Comparison of ENCODE assay signal across 20 cellular contexts in the genomic region with DNA sequence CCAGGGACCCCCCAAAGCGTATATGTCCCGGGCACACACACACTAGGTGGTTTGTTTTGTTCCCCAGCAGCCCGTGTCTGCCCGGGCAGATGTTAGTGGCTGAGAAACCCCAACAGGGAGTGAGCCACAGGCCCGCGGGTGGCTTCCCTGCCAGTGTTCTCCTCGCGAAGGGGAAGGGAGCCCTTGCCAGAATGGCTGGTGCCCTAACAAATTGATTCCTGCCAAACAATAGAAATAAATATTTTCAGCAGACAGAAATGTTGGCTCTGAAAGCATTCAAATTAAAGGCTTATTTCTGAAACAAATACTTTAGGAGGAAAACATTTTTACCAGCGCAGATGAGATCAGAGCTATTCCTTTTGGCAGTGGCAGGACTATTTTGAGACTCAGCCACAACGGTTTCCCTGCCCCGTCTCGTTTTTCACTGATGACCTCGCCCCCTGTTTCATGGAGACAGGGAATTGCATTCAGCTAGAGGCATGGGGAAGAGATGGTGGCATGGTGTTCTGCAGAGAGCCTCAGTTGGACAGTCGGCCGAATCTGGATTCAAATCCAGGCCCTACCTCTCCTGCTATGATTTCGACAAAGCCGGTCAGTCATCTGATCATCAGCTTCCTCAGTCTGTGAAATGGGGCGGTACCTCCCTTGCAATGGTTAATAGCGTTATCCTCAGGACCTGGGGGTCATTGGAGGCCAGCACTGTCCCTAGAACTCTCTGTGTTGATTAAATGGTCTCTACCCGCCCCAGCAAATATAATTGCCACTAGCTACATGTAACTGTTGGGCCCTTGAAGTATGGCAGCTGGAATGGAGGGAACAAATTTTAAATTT.
DNase-seq lines count a peak whose midpoint lies in the region; ATAC-seq, FAIRE-seq and TF ChIP-seq lines count a peak whose summit lies in the region.
"Had no signal": no experiment of that assay in that cellular context is flagged by ENCODE, and none has a peak within 500 bp of the region (broad histone marks: within the 10 kb centered on the region; RNA-seq: fewer than 3 reads in every experiment).

No MANE protein-coding gene starts in this region.

- H3K27me3 Mint-ChIP-seq in HFFc6 (ENCODE audit: insufficient read depth): peaks cover 2% of the 10 kb centered on the region
- H3K27me3 Mint-ChIP-seq: dendritic cell treated with granulocyte-macrophage colony-stimulating factor and Interleukin-4, amounts not matched to agents 40 ng/mL and 50 ng/mL, for 4 days had no signal

- no peak for TF ChIP-seq EP300 in K562 (IDR thresholded peaks at IDR 0.05; ENCODE audit: low read length)

- peaks cover 92% of the 10 kb centered on the region for H3K79me2 ChIP-seq in K562 (ENCODE audit: control insufficient read depth, insufficient read depth, low read length)

- no peaks in the 10 kb centered on the region for H3K9me3 ChIP-seq in K562 (replicated peaks; ENCODE audit: control insufficient read depth, insufficient read depth, low read depth, low read length)
- H3K9me3 ChIP-seq in right cardiac atrium (ENCODE audit: control insufficient read depth, low read length): no peaks in the 10 kb centered on the region
- H3K9me3 ChIP-seq in stomach smooth muscle (ENCODE audit: control insufficient read depth in 2 of 2, low read length in 2 of 2): no peaks in the 10 kb centered on the region
- H3K9me3 ChIP-seq: Caco-2 had no signal

- peaks cover 28 to 37% of the 10 kb centered on the region in 2 experiments for H3K4me1 ChIP-seq in K562 (replicated peaks in 1 of 2; ENCODE audit: control insufficient read depth in 2 of 2, insufficient read depth in 2 of 2, low read length in 2 of 2)
- H3K4me1 ChIP-seq in right cardiac atrium (ENCODE audit: control insufficient read depth, insufficient read depth, low read length): peaks cover 10% of the 10 kb centered on the region
- H3K4me1 ChIP-seq in stomach smooth muscle (ENCODE audit: control insufficient read depth, insufficient read depth, low read length): peaks cover 33% of the 10 kb centered on the region
- H3K4me1 ChIP-seq: Caco-2 had no signal

- intact Hi-C loops in K562 (cut with micrococcal nuclease) (loop anchor here (1.0 to 5.0 kb wide), 4 partner anchors 40 to 180 kb away; a partner anchor contains a TSS), right cardiac atrium (cut with DNase I) (no loop called here)

- H4K20me1 ChIP-seq in K562 (replicated peaks; ENCODE audit: control insufficient read depth, insufficient read depth, low read length): peaks cover 8% of the 10 kb centered on the region; the same call in 1 of the 2 replicates

- CTCF ChIA-PET in K562 (lab: Yijun Ruan, JAX; ENCODE audit: low intra/inter-chr PET ratio): no interaction called here

- ATAC-seq in K562 (peak; percentile 6; the same call in 1 of the 3 replicates), right cardiac atrium (peak in 1 of 2 donors; percentile 34), GM19463 (IDR thresholded peaks at IDR 0.05; ENCODE audit: unreplicated experiment) (no peak), HG02623 (IDR thresholded peaks at IDR 0.05; ENCODE audit: unreplicated experiment) (no peak)
- ATAC-seq: activated T-cell treated with anti-CD3 and anti-CD28 coated beads, Interleukin-2, amount 50 U/mL, for 4 hours; stimulated activated effector memory CD8-positive, alpha-beta T cell treated with anti-CD3 and anti-CD28 coated beads, Interleukin-12 subunit alpha, Interleukin-12 subunit beta, amount 100 ng/mL, for 72 hours had no signal

- no peak overlapping the region for H2AFZ ChIP-seq in K562 (ENCODE audit: low read depth, low read length)

- no peak overlapping the region for H3K4me3 Mint-ChIP-seq in HFFc6
- H3K4me3 Mint-ChIP-seq: activated T-cell treated with anti-CD3 and anti-CD28 coated beads, Interleukin-2, amount 50 U/mL, for 4 hours; dendritic cell treated with granulocyte-macrophage colony-stimulating factor and Interleukin-4, amounts not matched to agents 40 ng/mL and 50 ng/mL, for 4 days; stimulated activated effector memory CD8-positive, alpha-beta T cell treated with anti-CD3 and anti-CD28 coated beads, Interleukin-12 subunit alpha, Interleukin-12 subunit beta, amount 100 ng/mL, for 72 hours had no signal

- no peak for TF ChIP-seq RAD21 in K562 (CRISPR knock-in tag; conservative IDR thresholded peaks at IDR 0.05 in 1 of 2, IDR thresholded peaks at IDR 0.05 in 1 of 2)

- H3K27me3 ChIP-seq in K562 (ENCODE audit: control insufficient read depth in 2 of 2, insufficient read depth in 2 of 2, low read length in 2 of 2) (no peaks in the 10 kb centered on the region), right cardiac atrium (ENCODE audit: control insufficient read depth, insufficient read depth) (no peaks in the 10 kb centered on the region), stomach smooth muscle (ENCODE audit: control insufficient read depth in 1 of 2, insufficient read depth in 2 of 2, low read length in 2 of 2) (no peaks in the 10 kb centered on the region)

- H3K36me3 Mint-ChIP-seq in HFFc6 (ENCODE audit: low read depth): peaks cover 5% of the 10 kb centered on the region
- H3K36me3 Mint-ChIP-seq: stimulated activated effector memory CD8-positive, alpha-beta T cell treated with anti-CD3 and anti-CD28 coated beads, Interleukin-12 subunit alpha, Interleukin-12 subunit beta, amount 100 ng/mL, for 72 hours had no signal

- POLR2A ChIA-PET in K562 (lab: Yijun Ruan, JAX): interaction anchor here (0.6 to 1.8 kb wide), 6 partner anchors 10 to 40 kb away, joined by 3 to 5 read pairs (median 3); no protein-coding TSS in a partner anchor

- peaks cover 26% of the 10 kb centered on the region for H3K4me1 Mint-ChIP-seq in HFFc6 (ENCODE audit: low read depth)

- no peak for TF ChIP-seq POLR2A in K562 (conservative IDR thresholded peaks at IDR 0.05)

- WGBS in K562 (ENCODE audit: insufficient coverage, low coverage, missing lambda C conversion rate): 55% methylated on average over 20 of the region's 20 CpGs
- WGBS in right cardiac atrium: 51% methylated on average over 20 of the region's 20 CpGs

- H3K9me1 ChIP-seq in K562 (ENCODE audit: control insufficient read depth, insufficient read depth, low read length): no peaks in the 10 kb centered on the region

- H3K4me3 ChIP-seq in K562 (no peak overlapping the region), right cardiac atrium (ENCODE audit: low read length) (no peak overlapping the region), stomach smooth muscle (ENCODE audit: low read length in 2 of 2) (peak overlapping the region in 1 of 2 donors; percentile 22)

- FAIRE-seq in K562 (lab: Jason Lieb, UNC): peak; percentile 51
- FAIRE-seq: keratinocyte had no signal

- H3K9ac ChIP-seq in K562 (ENCODE audit: insufficient read depth in 1 of 2, low read depth in 2 of 2, low read length in 2 of 2) (peak overlapping the region; percentile 74 to 76; a peak in 3 of 4 replicates), stomach smooth muscle (ENCODE audit: low read length in 2 of 2) (no peak overlapping the region)

- no peak overlapping the region; the same call in 1 of the 2 replicates for H3K27ac Mint-ChIP-seq in HFFc6
- H3K27ac Mint-ChIP-seq: dendritic cell treated with granulocyte-macrophage colony-stimulating factor and Interleukin-4, amounts not matched to agents 40 ng/mL and 50 ng/mL, for 4 days had no signal

- TF ChIP-seq CTCF in HFFc6 (IDR thresholded peaks at IDR 0.05) (no peak), K562 (IDR thresholded peaks at IDR 0.05 in 2 of 3, conservative IDR thresholded peaks at IDR 0.05 in 1 of 3; ENCODE audit: insufficient read depth in 2 of 3, low read depth in 1 of 3, low read length in 3 of 3) (no peak)

- H3K9me3 Mint-ChIP-seq in HFFc6: no peaks in the 10 kb centered on the region
- H3K9me3 Mint-ChIP-seq: activated T-cell treated with anti-CD3 and anti-CD28 coated beads, Interleukin-2, amount 50 U/mL, for 4 hours; dendritic cell treated with granulocyte-macrophage colony-stimulating factor and Interleukin-4, amounts not matched to agents 40 ng/mL and 50 ng/mL, for 4 days; stimulated activated effector memory CD8-positive, alpha-beta T cell treated with anti-CD3 and anti-CD28 coated beads, Interleukin-12 subunit alpha, Interleukin-12 subunit beta, amount 100 ng/mL, for 72 hours had no signal

- H3K36me3 ChIP-seq in K562 (ENCODE audit: control insufficient read depth, insufficient read depth, low read length) (no peaks in the 10 kb centered on the region; the same call in 2 of the 3 replicates), stomach smooth muscle (ENCODE audit: control insufficient read depth in 2 of 2, insufficient read depth in 2 of 2, low read length in 2 of 2) (no peaks in the 10 kb centered on the region)

- H3K4me2 ChIP-seq in K562 (ENCODE audit: insufficient read depth, low read length): peak overlapping the region; percentile 76; the same call in 1 of the 2 replicates

- H3K27ac ChIP-seq in K562 (ENCODE audit: extremely low read depth, low read depth, low read length): peak overlapping the region; percentile 90
- H3K27ac ChIP-seq in right cardiac atrium (ENCODE audit: low read length): peak overlapping the region; percentile 37
- H3K27ac ChIP-seq in stomach smooth muscle (ENCODE audit: low read length): peak overlapping the region; percentile 41

- BruUV-seq in K562 (replicated peaks; lab: Mats Ljungman, UMichigan): no TSS peak

- DNase-seq in HFFc6 (peak; percentile 15), K562 (ENCODE audit: extremely low read depth in 1 of 4, low spot score in 3 of 4) (peak in 2 of 4 experiments; percentile 52 to 54), right cardiac atrium (peak in 1 of 3 donors; percentile 65), kidney glomerular epithelial cell (lab: John Stamatoyannopoulos, UW) (no peak), activated gamma-delta T cell (lab: John Stamatoyannopoulos, UW) (no peak)
- DNase-seq: activated CD4-positive, alpha-beta T cell treated with anti-CD3 and anti-CD28 coated beads, Interleukin-2, amount 50 U/mL, for 1 hour; activated T-cell treated with anti-CD3 and anti-CD28 coated beads, Interleukin-2, amount 50 U/mL, for 4 hours; Caco-2; foreskin melanocyte; H7; KG1; NCI-H1436 treated with DMSO at 0.1 percent for 48 hours; NCI-H69; stimulated activated CD4-positive, alpha-beta T cell treated with anti-CD3 and anti-CD28 coated beads, Interleukin-4, amount 100 ng/mL, for 24 hours had no signal

- in situ Hi-C loops in K562 (cut with MboI): no loop called here

TF ChIP-seq in K562, 482 proteins besides CTCF, POLR2A, EP300 and RAD21 (continues in another document):
- TF ChIP-seq BRCA1 (IDR thresholded peaks at IDR 0.05) (no peak), BRCA1 (CRISPR knock-in tag; IDR thresholded peaks at IDR 0.05) (no peak), PHB2 (IDR thresholded peaks at IDR 0.05; ENCODE audit: low read depth) (no peak)

Comparison
In these comparisons a context has a peak if more than half of its experiments do, and no peak if none do; other contexts are left out.
1. H3K27ac ChIP-seq: peak in every context shown above with its lines; median percentile 90 in K562; 41 in stomach smooth muscle; 37 in right cardiac atrium.
2. H3K9ac ChIP-seq: peak in K562 (2 of 2); none in stomach smooth muscle (0 of 2).